ENCODE assay signal across 14 cellular contexts in the genomic region with DNA sequence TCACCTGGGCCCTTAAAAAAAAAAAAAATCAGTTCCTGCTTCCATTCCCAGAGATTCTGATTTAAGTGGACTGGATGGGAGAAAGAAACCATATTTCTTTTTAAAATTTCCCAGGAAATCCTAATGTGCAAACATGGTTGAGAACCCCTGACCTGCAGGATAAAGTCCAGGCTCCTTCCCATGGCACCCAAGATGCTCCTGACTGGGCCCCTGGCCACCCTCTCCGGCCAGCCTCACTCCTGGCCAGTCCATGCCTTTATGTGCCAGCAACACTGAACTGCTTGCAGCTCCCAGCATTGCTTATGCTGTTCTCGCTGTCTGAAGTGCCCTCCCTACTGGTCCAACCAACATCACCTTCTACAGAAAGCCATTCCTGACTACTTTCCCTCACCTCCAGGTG.
"Had no signal": no experiment of that assay in that cellular context is flagged by ENCODE, and none has a peak within 500 bp of the region (broad histone marks: within the 10 kb centered on the region; RNA-seq: fewer than 3 reads in every experiment).

No MANE protein-coding gene starts in this region.

- FAIRE-seq: endothelial cell of umbilical vein, islet of Langerhans had no signal

- H3K27me3 ChIP-seq: cardiac muscle cell, heart left ventricle had no signal

- H3K9me3 Mint-ChIP-seq: activated CD4-positive, alpha-beta T cell treated with anti-CD3 and anti-CD28 coated beads, Interleukin-2, amount 10 ng/mL, durations not matched to agents 7 days and 5 days; T-helper 1 cell treated with Interleukin-12 subunit alpha and Interleukin-12 subunit beta and Interleukin-4 antibody, amounts not matched to agents 30 μg/mL and 1 μg/mL, for 36 hours had no signal

- H3K9me3 ChIP-seq: heart left ventricle had no signal

- H3K36me3 ChIP-seq: cardiac muscle cell, heart left ventricle had no signal

- H3K4me1 Mint-ChIP-seq: activated CD4-positive, alpha-beta T cell treated with anti-CD3 and anti-CD28 coated beads, Interleukin-2, amount 10 ng/mL, durations not matched to agents 7 days and 5 days had no signal

- DNase-seq: activated CD4-positive, alpha-beta T cell treated with anti-CD3 and anti-CD28 coated beads, Interleukin-2, amount 10 ng/mL, durations not matched to agents 7 days and 5 days; activated CD4-positive, CD25-positive, alpha-beta regulatory T cell; activated CD8-positive, alpha-beta memory T cell treated with anti-CD3 and anti-CD28 coated beads for 24 hours; activated naive CD4-positive, alpha-beta T cell treated with Interleukin-2 at 50 U/mL for 16 hours; foreskin melanocyte; heart left ventricle; mesendoderm; posterior cingulate gyrus; trophoblast cell had no signal

- H3K4me3 ChIP-seq: cardiac muscle cell, heart left ventricle, skin epidermis had no signal

- ATAC-seq: heart left ventricle had no signal

- H3K4me3 Mint-ChIP-seq: activated CD4-positive, alpha-beta T cell treated with anti-CD3 and anti-CD28 coated beads, Interleukin-2, amount 10 ng/mL, durations not matched to agents 7 days and 5 days; T-helper 1 cell treated with Interleukin-12 subunit alpha and Interleukin-12 subunit beta and Interleukin-4 antibody, amounts not matched to agents 30 μg/mL and 1 μg/mL, for 36 hours had no signal

- H3K27ac Mint-ChIP-seq: activated CD4-positive, alpha-beta T cell treated with anti-CD3 and anti-CD28 coated beads, Interleukin-2, amount 10 ng/mL, durations not matched to agents 7 days and 5 days; T-helper 1 cell treated with Interleukin-12 subunit alpha and Interleukin-12 subunit beta and Interleukin-4 antibody, amounts not matched to agents 30 μg/mL and 1 μg/mL, for 36 hours had no signal
